8 cellular contexts compared by ENCODE assay signal in the genomic region with DNA sequence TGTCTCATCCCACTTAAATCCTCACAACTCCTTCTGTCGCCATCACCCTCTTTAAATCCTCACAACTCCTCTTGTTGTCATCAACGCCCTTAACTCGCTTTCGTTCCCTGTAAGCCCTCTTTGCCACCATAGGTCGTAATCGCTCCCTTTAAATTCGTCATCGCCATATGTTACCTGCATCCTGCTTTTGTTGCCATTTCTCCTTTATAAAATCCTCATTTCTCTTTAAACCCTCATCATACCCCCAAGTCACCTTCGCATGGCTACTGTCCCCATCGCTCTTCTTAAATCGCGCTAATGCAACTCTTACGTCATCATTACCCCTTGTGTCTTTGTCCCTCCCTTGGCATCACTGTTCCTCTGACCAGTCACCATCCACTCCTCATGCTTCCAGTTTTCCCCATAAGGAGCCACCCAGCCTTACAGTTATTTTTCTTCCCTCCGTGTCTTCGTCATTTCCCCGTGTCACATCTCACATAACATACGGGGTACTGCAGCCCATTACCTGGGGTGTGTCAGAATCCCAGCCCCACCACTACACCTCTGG. TPM values are rescaled to one million over a fixed set of nuclear protein-coding genes. Genes with fewer than 3 reads are reported as not detected.
A peak's percentile ranks its signal among the peaks of the same experiment; 100 is the strongest.
DNase-seq lines count a peak whose midpoint lies in the region; ATAC-seq and TF ChIP-seq lines count a peak whose summit lies in the region.

No MANE protein-coding gene starts in this region.

- H3K9me3 Mint-ChIP-seq in activated T-helper 1 cell treated with anti-CD3 and anti-CD28 coated beads, Interleukin-12 subunit alpha, Interleukin-12 subunit beta, Interleukin-2, Interleukin-4 antibody, amounts not matched to agents 30 ng/mL and 10 ng/mL and 1 ng/mL, durations not matched to agents 14 hours and 24 hours and 36 hours: no peaks in the 10 kb centered on the region

- H3K36me3 ChIP-seq in right atrium auricular region: no peaks in the 10 kb centered on the region
- no peaks in the 10 kb centered on the region for H3K36me3 ChIP-seq in gastrocnemius medialis

- H3K27me3 ChIP-seq in right atrium auricular region (no peaks in the 10 kb centered on the region), gastrocnemius medialis (no peaks in the 10 kb centered on the region)

- no peaks in the 10 kb centered on the region for H3K36me3 Mint-ChIP-seq in activated T-helper 1 cell treated with anti-CD3 and anti-CD28 coated beads, Interleukin-12 subunit alpha, Interleukin-12 subunit beta, Interleukin-2, Interleukin-4 antibody, amounts not matched to agents 30 ng/mL and 10 ng/mL and 1 ng/mL, durations not matched to agents 14 hours and 24 hours and 36 hours (ENCODE audit: low read depth)

- ATAC-seq in gastrocnemius medialis (peak; percentile 19 to 45), GM18511 (IDR thresholded peaks at IDR 0.05; ENCODE audit: unreplicated experiment) (no peak)

- H3K27ac ChIP-seq in right atrium auricular region (peak overlapping the region; percentile 87 to 90), gastrocnemius medialis (peak overlapping the region; percentile 86 to 93 (median 88))

- in situ Hi-C loops in gastrocnemius medialis (cut with MboI; ENCODE audit: low sequenced_read_pairs in 4 of 4): no loop called here

- H3K4me1 ChIP-seq in right atrium auricular region (peaks cover 0 to 20% of the 10 kb centered on the region in 2 donors), gastrocnemius medialis (peaks cover 9 to 20% of the 10 kb centered on the region in 2 donors)

- DNase-seq in activated T-cell treated with anti-CD3 and anti-CD28 coated beads for 24 hours (ENCODE audit: low read depth) (peak; percentile 2), NCI-H1694 (lab: John Stamatoyannopoulos, UW) (peak; percentile 27), right atrium auricular region (ENCODE audit: low spot score) (peak; percentile 61), gastrocnemius medialis (peak in 1 of 2 donors; percentile 48), NCI-H226 (no peak)
- DNase-seq in activated T-cell treated with anti-CD3 and anti-CD28 coated beads, Interleukin-2, amount 50 U/mL, for 1 hour: no peak
- DNase-seq in activated T-helper 1 cell treated with anti-CD3 and anti-CD28 coated beads, Interleukin-12 subunit alpha, Interleukin-12 subunit beta, Interleukin-2, Interleukin-4 antibody, amounts not matched to agents 30 ng/mL and 10 ng/mL and 1 ng/mL, durations not matched to agents 14 hours and 24 hours and 36 hours (ENCODE audit: low spot score): no peak

- H3K9me3 ChIP-seq in right atrium auricular region: no peaks in the 10 kb centered on the region
- no peaks in the 10 kb centered on the region for H3K9me3 ChIP-seq in gastrocnemius medialis

- TF ChIP-seq CTCF in right atrium auricular region (IDR thresholded peaks at IDR 0.05): no peak
- TF ChIP-seq CTCF in gastrocnemius medialis (IDR thresholded peaks at IDR 0.05 in 4 of 5, conservative IDR thresholded peaks at IDR 0.05 in 1 of 5): no peak

- H3K4me3 Mint-ChIP-seq in activated T-helper 1 cell treated with anti-CD3 and anti-CD28 coated beads, Interleukin-12 subunit alpha, Interleukin-12 subunit beta, Interleukin-2, Interleukin-4 antibody, amounts not matched to agents 30 ng/mL and 10 ng/mL and 1 ng/mL, durations not matched to agents 14 hours and 24 hours and 36 hours: peak overlapping the region; percentile 97

- peak overlapping the region; percentile 78 to 88 for H3K4me3 ChIP-seq in right atrium auricular region
- peak overlapping the region; percentile 61 to 82 (median 72) for H3K4me3 ChIP-seq in gastrocnemius medialis

- peaks cover 2% of the 10 kb centered on the region for H3K27me3 Mint-ChIP-seq in activated T-helper 1 cell treated with anti-CD3 and anti-CD28 coated beads, Interleukin-12 subunit alpha, Interleukin-12 subunit beta, Interleukin-2, Interleukin-4 antibody, amounts not matched to agents 30 ng/mL and 10 ng/mL and 1 ng/mL, durations not matched to agents 14 hours and 24 hours and 36 hours (ENCODE audit: insufficient read depth)

- peaks cover 21% of the 10 kb centered on the region for H3K4me1 Mint-ChIP-seq in activated T-helper 1 cell treated with anti-CD3 and anti-CD28 coated beads, Interleukin-12 subunit alpha, Interleukin-12 subunit beta, Interleukin-2, Interleukin-4 antibody, amounts not matched to agents 30 ng/mL and 10 ng/mL and 1 ng/mL, durations not matched to agents 14 hours and 24 hours and 36 hours (ENCODE audit: low read depth)

- no peak for TF ChIP-seq POLR2A in gastrocnemius medialis (IDR thresholded peaks at IDR 0.05)

- intact Hi-C loops in activated T-helper 1 cell treated with anti-CD3 and anti-CD28 coated beads, Interleukin-12 subunit alpha, Interleukin-12 subunit beta, Interleukin-2, Interleukin-4 antibody, amounts not matched to agents 30 ng/mL and 10 ng/mL and 1 ng/mL, durations not matched to agents 14 hours and 24 hours and 36 hours (cut with micrococcal nuclease): loop anchor here (1.0 to 5.0 kb wide), 9 partner anchors 54 to 1003 kb away; partner anchors contain the start of genes AKT2, BLVRB, COQ8B and ITPKC
- intact Hi-C loops in gastrocnemius medialis (cut with DNase I; ENCODE audit: low total_unique reads): loop anchor here (2.0 to 5.0 kb wide), 5 partner anchors 56 to 118 kb away; partner anchors contain the start of genes AKT2, BLVRB and SPTBN4

- peak overlapping the region; percentile 95 for H3K27ac Mint-ChIP-seq in activated T-helper 1 cell treated with anti-CD3 and anti-CD28 coated beads, Interleukin-12 subunit alpha, Interleukin-12 subunit beta, Interleukin-2, Interleukin-4 antibody, amounts not matched to agents 30 ng/mL and 10 ng/mL and 1 ng/mL, durations not matched to agents 14 hours and 24 hours and 36 hours

RNA-seq across cellular contexts. Expression of gene PLD3, which starts 0.5 kb away (rescaled TPM):
- 45.0 and 45.3 TPM in 2 replicates for total RNA-seq in activated T-helper 1 cell treated with anti-CD3 and anti-CD28 coated beads, Interleukin-12 subunit alpha, Interleukin-12 subunit beta, Interleukin-2, Interleukin-4 antibody, amounts not matched to agents 30 ng/mL and 10 ng/mL and 1 ng/mL, durations not matched to agents 14 hours and 24 hours and 36 hours
- total RNA-seq in right atrium auricular region: 100 to 1,000 TPM; 273 to 315 TPM
- 100 to 1,000 TPM; 136 to 198 (median 190) TPM for total RNA-seq in gastrocnemius medialis

RNA-seq across cellular contexts. Expression of gene C19orf47, which starts 0.8 kb away (rescaled TPM):
- 26.4 and 28.1 TPM in 2 replicates for total RNA-seq in activated T-helper 1 cell treated with anti-CD3 and anti-CD28 coated beads, Interleukin-12 subunit alpha, Interleukin-12 subunit beta, Interleukin-2, Interleukin-4 antibody, amounts not matched to agents 30 ng/mL and 10 ng/mL and 1 ng/mL, durations not matched to agents 14 hours and 24 hours and 36 hours
- total RNA-seq in right atrium auricular region (10 to 100 TPM; 58.2 to 88.2 TPM), gastrocnemius medialis (100 to 1,000 TPM; 178 to 287 (median 219) TPM)

RNA-seq across cellular contexts. Expression of gene HIPK4, which starts 40.9 kb away (rescaled TPM):
- not detected in 2 replicates for total RNA-seq in activated T-helper 1 cell treated with anti-CD3 and anti-CD28 coated beads, Interleukin-12 subunit alpha, Interleukin-12 subunit beta, Interleukin-2, Interleukin-4 antibody, amounts not matched to agents 30 ng/mL and 10 ng/mL and 1 ng/mL, durations not matched to agents 14 hours and 24 hours and 36 hours
- total RNA-seq in right atrium auricular region: 1 to 10 TPM in 1 of 2 donors, not detected in 1; 1.0 TPM
- total RNA-seq in gastrocnemius medialis: under 1 TPM in 2 of 4 donors, not detected in 2; 0.20 to 0.39 TPM

Comparison
In these comparisons a context has a peak if more than half of its experiments do, and no peak if none do; other contexts are left out.
1. DNase-seq: peak in activated T-cell treated with anti-CD3 and anti-CD28 coated beads for 24 hours (single experiment), NCI-H1694 (single experiment) and right atrium auricular region (single experiment); none in activated T-cell treated with anti-CD3 and anti-CD28 coated beads, Interleukin-2, amount 50 U/mL, for 1 hour (single experiment), activated T-helper 1 cell treated with anti-CD3 and anti-CD28 coated beads, Interleukin-12 subunit alpha, Interleukin-12 subunit beta, Interleukin-2, Interleukin-4 antibody, amounts not matched to agents 30 ng/mL and 10 ng/mL and 1 ng/mL, durations not matched to agents 14 hours and 24 hours and 36 hours (single experiment) and NCI-H226 (single experiment).